In the genomic region with DNA sequence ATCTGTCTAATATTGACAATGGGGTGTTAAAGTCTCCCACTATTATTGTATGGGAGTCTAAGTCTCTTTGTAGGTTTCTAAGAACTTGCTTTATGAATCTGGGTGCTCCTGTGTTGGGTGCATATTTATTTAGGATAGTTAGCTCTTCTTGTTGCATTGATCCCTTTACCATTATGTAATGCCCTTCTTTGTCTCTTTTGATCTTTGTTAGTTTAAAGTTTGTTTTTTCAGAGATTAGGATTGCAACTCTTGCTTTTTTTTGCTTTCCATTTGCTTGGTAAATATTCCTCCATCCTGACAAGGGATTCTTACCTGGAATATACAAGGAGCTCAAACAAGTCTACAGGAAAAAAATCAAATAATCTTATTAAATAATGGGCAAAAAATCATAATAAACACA, we compare ENCODE assay signal across 2 cellular contexts.
DNase-seq lines count a peak whose midpoint lies in the region; ATAC-seq, FAIRE-seq and TF ChIP-seq lines count a peak whose summit lies in the region.
"Not testable (repeated sequence)": the region's sequence is repeated elsewhere in the genome, so short reads cannot be mapped to it uniquely, and the experiment has no call there.

No MANE protein-coding gene starts in this region.

- peaks cover 10% of the 10 kb centered on the region for H3K9me3 Mint-ChIP-seq in activated naive CD4-positive, alpha-beta T cell treated with anti-CD3 and anti-CD28 coated beads, Interleukin-2, amount 50 U/mL, for 24 hours

- DNase-seq in HepG2 (ENCODE audit: low spot score), result not testable (repeated sequence)

- H3K4me3 ChIP-seq in HepG2 (replicated peaks in 1 of 3; ENCODE audit: insufficient read depth in 1 of 3, low read depth in 2 of 3, low read length in 3 of 3), result not testable (repeated sequence)

- not testable (repeated sequence) for H3K36me3 ChIP-seq in HepG2 (replicated peaks in 1 of 2; ENCODE audit: control insufficient read depth in 1 of 2, insufficient read depth in 2 of 2, low read length in 2 of 2)

- H3K27ac Mint-ChIP-seq in activated naive CD4-positive, alpha-beta T cell treated with anti-CD3 and anti-CD28 coated beads, Interleukin-2, amount 50 U/mL, for 24 hours, result peak overlapping the region; percentile 13

- in situ Hi-C loops in HepG2 (cut with HindIII; ENCODE audit: extremely low pct_ligation_motif_present, low pct_unique_long_range_greater_than_20kb), result not testable (repeated sequence)

- H3K4me2 ChIP-seq in HepG2 (ENCODE audit: low read depth, low read length), result not testable (repeated sequence)

- FAIRE-seq in HepG2 (lab: Jason Lieb, UNC), result not testable (repeated sequence)

- H3K79me2 ChIP-seq in HepG2 (ENCODE audit: insufficient read depth, low read length), result not testable (repeated sequence)

- TF ChIP-seq CTCF in HepG2 (CRISPR knock-in tag; IDR thresholded peaks at IDR 0.05), result not testable (repeated sequence)

- H3K4me1 Mint-ChIP-seq in activated naive CD4-positive, alpha-beta T cell treated with anti-CD3 and anti-CD28 coated beads, Interleukin-2, amount 50 U/mL, for 24 hours, result not testable (repeated sequence)

- H3K4me1 ChIP-seq in HepG2 (ENCODE audit: insufficient read depth, low read length), result not testable (repeated sequence)

- POLR2A ChIA-PET in HepG2 (lab: Yijun Ruan, JAX), result not testable (repeated sequence)

- CTCF ChIA-PET in HepG2 (lab: Yijun Ruan, JAX; ENCODE audit: low intra/inter-chr PET ratio, low total read pairs), result not testable (repeated sequence)

- not testable (repeated sequence) for H3K27me3 Mint-ChIP-seq in activated naive CD4-positive, alpha-beta T cell treated with anti-CD3 and anti-CD28 coated beads, Interleukin-2, amount 50 U/mL, for 24 hours

- not testable (repeated sequence) for H3K27me3 ChIP-seq in HepG2 (ENCODE audit: control insufficient read depth in 1 of 2, insufficient read depth in 2 of 2, low read length in 2 of 2)

- not testable (repeated sequence) for H3K27ac ChIP-seq in HepG2 (ENCODE audit: extremely low read length, insufficient read depth, low read length)

- peaks cover 11% of the 10 kb centered on the region for H3K36me3 Mint-ChIP-seq in activated naive CD4-positive, alpha-beta T cell treated with anti-CD3 and anti-CD28 coated beads, Interleukin-2, amount 50 U/mL, for 24 hours

- H3K9me3 ChIP-seq in HepG2 (ENCODE audit: low read length), result not testable (repeated sequence)

- H3K4me3 Mint-ChIP-seq in activated naive CD4-positive, alpha-beta T cell treated with anti-CD3 and anti-CD28 coated beads, Interleukin-2, amount 50 U/mL, for 24 hours, result not testable (repeated sequence)

- not testable (repeated sequence) for TF ChIP-seq RAD21 in HepG2 (CRISPR knock-in tag; IDR thresholded peaks at IDR 0.05)

- not testable (repeated sequence) for H2AFZ ChIP-seq in HepG2 (ENCODE audit: low read length)

- 0 out of 4 replicates have a peak, but pooled peaks of 1 of the 2 experiments have one; percentile 14 for TF ChIP-seq EP300 in HepG2 (IDR thresholded peaks at IDR 0.05; ENCODE audit: low read depth in 2 of 2, low read length in 2 of 2)
- not testable (repeated sequence) for TF ChIP-seq EP300 in HepG2 (CRISPR knock-in tag; IDR thresholded peaks at IDR 0.05; ENCODE audit: borderline replicate concordance)

- intact Hi-C loops in HepG2 (cut with micrococcal nuclease; ENCODE audit: unreplicated experiment), result not testable (repeated sequence)

- not testable (repeated sequence) for ATAC-seq in HepG2

- not testable (repeated sequence) for TF ChIP-seq POLR2A in HepG2 (IDR thresholded peaks at IDR 0.05; ENCODE audit: insufficient read depth in 1 of 2, low read depth in 2 of 2, low read length in 2 of 2)

- not testable (repeated sequence) for BruUV-seq in HepG2 (replicated peaks; lab: Mats Ljungman, UMichigan)

- H3K9ac ChIP-seq in HepG2 (ENCODE audit: insufficient read depth, low read depth, low read length), result not testable (repeated sequence)

- H4K20me1 ChIP-seq in HepG2 (ENCODE audit: insufficient read depth, low read length), result not testable (repeated sequence)

TF ChIP-seq in HepG2, 621 proteins besides CTCF, POLR2A, EP300 and RAD21 (continues in another document):
- 0 out of 2 replicates have a peak, but pooled peaks have one; percentile 46 for TF ChIP-seq NCOA2 (CRISPR knock-in tag; IDR thresholded peaks at IDR 0.05)
- TF ChIP-seq, protein P1, sequence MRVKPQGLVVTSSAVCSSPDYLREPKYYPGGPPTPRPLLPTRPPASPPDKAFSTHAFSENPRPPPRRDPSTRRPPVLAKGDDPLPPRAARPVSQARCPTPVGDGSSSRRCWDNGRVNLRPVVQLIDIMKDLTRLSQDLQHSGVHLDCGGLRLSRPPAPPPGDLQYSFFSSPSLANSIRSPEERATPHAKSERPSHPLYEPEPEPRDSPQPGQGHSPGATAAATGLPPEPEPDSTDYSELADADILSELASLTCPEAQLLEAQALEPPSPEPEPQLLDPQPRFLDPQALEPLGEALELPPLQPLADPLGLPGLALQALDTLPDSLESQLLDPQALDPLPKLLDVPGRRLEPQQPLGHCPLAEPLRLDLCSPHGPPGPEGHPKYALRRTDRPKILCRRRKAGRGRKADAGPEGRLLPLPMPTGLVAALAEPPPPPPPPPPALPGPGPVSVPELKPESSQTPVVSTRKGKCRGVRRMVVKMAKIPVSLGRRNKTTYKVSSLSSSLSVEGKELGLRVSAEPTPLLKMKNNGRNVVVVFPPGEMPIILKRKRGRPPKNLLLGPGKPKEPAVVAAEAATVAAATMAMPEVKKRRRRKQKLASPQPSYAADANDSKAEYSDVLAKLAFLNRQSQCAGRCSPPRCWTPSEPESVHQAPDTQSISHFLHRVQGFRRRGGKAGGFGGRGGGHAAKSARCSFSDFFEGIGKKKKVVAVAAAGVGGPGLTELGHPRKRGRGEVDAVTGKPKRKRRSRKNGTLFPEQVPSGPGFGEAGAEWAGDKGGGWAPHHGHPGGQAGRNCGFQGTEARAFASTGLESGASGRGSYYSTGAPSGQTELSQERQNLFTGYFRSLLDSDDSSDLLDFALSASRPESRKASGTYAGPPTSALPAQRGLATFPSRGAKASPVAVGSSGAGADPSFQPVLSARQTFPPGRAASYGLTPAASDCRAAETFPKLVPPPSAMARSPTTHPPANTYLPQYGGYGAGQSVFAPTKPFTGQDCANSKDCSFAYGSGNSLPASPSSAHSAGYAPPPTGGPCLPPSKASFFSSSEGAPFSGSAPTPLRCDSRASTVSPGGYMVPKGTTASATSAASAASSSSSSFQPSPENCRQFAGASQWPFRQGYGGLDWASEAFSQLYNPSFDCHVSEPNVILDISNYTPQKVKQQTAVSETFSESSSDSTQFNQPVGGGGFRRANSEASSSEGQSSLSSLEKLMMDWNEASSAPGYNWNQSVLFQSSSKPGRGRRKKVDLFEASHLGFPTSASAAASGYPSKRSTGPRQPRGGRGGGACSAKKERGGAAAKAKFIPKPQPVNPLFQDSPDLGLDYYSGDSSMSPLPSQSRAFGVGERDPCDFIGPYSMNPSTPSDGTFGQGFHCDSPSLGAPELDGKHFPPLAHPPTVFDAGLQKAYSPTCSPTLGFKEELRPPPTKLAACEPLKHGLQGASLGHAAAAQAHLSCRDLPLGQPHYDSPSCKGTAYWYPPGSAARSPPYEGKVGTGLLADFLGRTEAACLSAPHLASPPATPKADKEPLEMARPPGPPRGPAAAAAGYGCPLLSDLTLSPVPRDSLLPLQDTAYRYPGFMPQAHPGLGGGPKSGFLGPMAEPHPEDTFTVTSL (CRISPR knock-in tag; IDR thresholded peaks at IDR 0.05; ENCODE audit: borderline replicate concordance), result peak; percentile 51; the same call in 1 of the 2 replicates
- TF ChIP-seq, protein P2, sequence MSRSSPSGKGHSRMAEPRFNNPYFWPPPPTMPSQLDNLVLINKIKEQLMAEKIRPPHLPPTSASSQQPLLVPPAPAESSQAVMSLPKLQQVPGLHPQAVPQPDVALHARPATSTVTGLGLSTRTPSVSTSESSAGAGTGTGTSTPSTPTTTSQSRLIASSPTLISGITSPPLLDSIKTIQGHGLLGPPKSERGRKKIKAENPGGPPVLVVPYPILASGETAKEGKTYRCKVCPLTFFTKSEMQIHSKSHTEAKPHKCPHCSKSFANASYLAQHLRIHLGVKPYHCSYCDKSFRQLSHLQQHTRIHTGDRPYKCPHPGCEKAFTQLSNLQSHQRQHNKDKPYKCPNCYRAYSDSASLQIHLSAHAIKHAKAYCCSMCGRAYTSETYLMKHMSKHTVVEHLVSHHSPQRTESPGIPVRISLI (CRISPR knock-in tag; IDR thresholded peaks at IDR 0.05; ENCODE audit: borderline replicate concordance), result peak; percentile 45; the same call in 1 of the 2 replicates
- 0 out of 2 replicates have a peak, but pooled peaks have one; percentile 60 for TF ChIP-seq ISL2 (CRISPR knock-in tag; IDR thresholded peaks at IDR 0.05)
- TF ChIP-seq HDAC1 (CRISPR knock-in tag; IDR thresholded peaks at IDR 0.05), result peak; percentile 19; the same call in 1 of the 2 replicates
- TF ChIP-seq, protein P3, sequence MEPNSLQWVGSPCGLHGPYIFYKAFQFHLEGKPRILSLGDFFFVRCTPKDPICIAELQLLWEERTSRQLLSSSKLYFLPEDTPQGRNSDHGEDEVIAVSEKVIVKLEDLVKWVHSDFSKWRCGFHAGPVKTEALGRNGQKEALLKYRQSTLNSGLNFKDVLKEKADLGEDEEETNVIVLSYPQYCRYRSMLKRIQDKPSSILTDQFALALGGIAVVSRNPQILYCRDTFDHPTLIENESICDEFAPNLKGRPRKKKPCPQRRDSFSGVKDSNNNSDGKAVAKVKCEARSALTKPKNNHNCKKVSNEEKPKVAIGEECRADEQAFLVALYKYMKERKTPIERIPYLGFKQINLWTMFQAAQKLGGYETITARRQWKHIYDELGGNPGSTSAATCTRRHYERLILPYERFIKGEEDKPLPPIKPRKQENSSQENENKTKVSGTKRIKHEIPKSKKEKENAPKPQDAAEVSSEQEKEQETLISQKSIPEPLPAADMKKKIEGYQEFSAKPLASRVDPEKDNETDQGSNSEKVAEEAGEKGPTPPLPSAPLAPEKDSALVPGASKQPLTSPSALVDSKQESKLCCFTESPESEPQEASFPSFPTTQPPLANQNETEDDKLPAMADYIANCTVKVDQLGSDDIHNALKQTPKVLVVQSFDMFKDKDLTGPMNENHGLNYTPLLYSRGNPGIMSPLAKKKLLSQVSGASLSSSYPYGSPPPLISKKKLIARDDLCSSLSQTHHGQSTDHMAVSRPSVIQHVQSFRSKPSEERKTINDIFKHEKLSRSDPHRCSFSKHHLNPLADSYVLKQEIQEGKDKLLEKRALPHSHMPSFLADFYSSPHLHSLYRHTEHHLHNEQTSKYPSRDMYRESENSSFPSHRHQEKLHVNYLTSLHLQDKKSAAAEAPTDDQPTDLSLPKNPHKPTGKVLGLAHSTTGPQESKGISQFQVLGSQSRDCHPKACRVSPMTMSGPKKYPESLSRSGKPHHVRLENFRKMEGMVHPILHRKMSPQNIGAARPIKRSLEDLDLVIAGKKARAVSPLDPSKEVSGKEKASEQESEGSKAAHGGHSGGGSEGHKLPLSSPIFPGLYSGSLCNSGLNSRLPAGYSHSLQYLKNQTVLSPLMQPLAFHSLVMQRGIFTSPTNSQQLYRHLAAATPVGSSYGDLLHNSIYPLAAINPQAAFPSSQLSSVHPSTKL (CRISPR knock-in tag; IDR thresholded peaks at IDR 0.05), result peak; percentile 74
